ENCODE assay signal across 20 cellular contexts in the genomic region with DNA sequence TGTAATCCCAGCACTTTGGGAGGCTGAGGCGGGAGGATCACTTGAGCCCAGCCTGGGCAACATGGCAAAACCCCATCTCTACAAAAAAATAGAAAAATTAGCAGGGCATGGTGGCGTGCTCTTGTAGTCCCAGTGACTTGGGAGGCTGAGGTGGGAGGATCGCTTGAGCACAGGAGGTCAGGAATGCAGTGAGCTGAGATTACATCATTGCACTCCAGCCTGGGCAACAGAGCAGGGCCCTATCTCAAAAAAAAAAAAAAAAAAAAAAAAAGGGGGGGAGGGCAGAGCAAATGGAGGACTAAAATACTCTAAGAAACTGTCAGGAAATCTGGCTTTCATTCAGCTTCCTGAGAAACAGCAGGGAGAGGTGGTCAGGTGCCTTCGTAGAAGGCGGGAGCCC. TPM values are rescaled to one million over a fixed set of nuclear protein-coding genes. Genes with fewer than 3 reads are reported as not detected.
DNase-seq lines count a peak whose midpoint lies in the region; ATAC-seq and TF ChIP-seq lines count a peak whose summit lies in the region.
"Had no signal": no experiment of that assay in that cellular context is flagged by ENCODE, and none has a peak within 500 bp of the region (broad histone marks: within the 10 kb centered on the region; RNA-seq: fewer than 3 reads in every experiment).

No MANE protein-coding gene starts in this region.

- POLR2A ChIA-PET in HEK293 (lab: Yijun Ruan, JAX) = no interaction called here

- TF ChIP-seq CTCF in heart right ventricle (IDR thresholded peaks at IDR 0.05) (no peak), HEK293 (tag by site-specific recombination; IDR thresholded peaks at IDR 0.05) (no peak), osteoblast (IDR thresholded peaks at IDR 0.05; ENCODE audit: extremely low read depth, low read depth, low read length) (no peak), thyroid gland (IDR thresholded peaks at IDR 0.05) (no peak)

- no peak for DNase-seq in heart right ventricle
- no peak for DNase-seq in Right ventricle myocardium superior
- peak; percentile 37 for DNase-seq in osteoblast (ENCODE audit: insufficient read length, low spot score, missing footprints)
- no peak for DNase-seq in thyroid gland
- DNase-seq in SW 1271 (lab: John Stamatoyannopoulos, UW) = no peak
- DNase-seq in T-helper 9 cell = no peak
- DNase-seq: 8988T, EL, GF-D8, H9, Karpas-422, MV-4-11, NCI-H1105 treated with DMSO at 0.1 percent for 48 hours, NCI-H2081, NCI-H2171, NCI-H524 treated with DMSO at 0.1 percent for 48 hours, NCI-H82 had no signal

- H3K27me3 ChIP-seq in heart right ventricle (no peaks in the 10 kb centered on the region), osteoblast (ENCODE audit: insufficient read depth, low read length) (no peaks in the 10 kb centered on the region), thyroid gland (no peaks in the 10 kb centered on the region)
- H3K27me3 ChIP-seq: SJSA1 had no signal

- H3K27ac ChIP-seq in heart right ventricle = peak overlapping the region in 7 of 10 donors; percentile 49 to 81 (median 66)
- H3K27ac ChIP-seq in HEK293 (ENCODE audit: extremely low read depth, low read depth, low read length) = no peak overlapping the region
- H3K27ac ChIP-seq in osteoblast (ENCODE audit: low read depth, low read length) = no peak overlapping the region
- H3K27ac ChIP-seq in thyroid gland = peak overlapping the region in 2 of 3 donors; percentile 39 to 52
- H3K27ac ChIP-seq: SJSA1 had no signal

- CTCF ChIA-PET in HEK293 (lab: Yijun Ruan, JAX) = interaction anchor here (0.7 to 0.8 kb wide), 2 partner anchors 28 to 200 kb away, joined by 4 read pairs; no protein-coding TSS in a partner anchor

- H3K36me3 ChIP-seq in heart right ventricle (peaks cover 0 to 8% (median 0%) of the 10 kb centered on the region in 9 donors), HEK293 (ENCODE audit: control insufficient read depth in 2 of 2, insufficient read depth in 1 of 2, low read length in 2 of 2) (peaks cover 0 to 4% of the 10 kb centered on the region in 2 experiments; a peak in 1 of 3 replicates), osteoblast (ENCODE audit: insufficient read depth, low read length) (peaks cover 12% of the 10 kb centered on the region), thyroid gland (no peaks in the 10 kb centered on the region)

- H3K79me2 ChIP-seq in osteoblast (ENCODE audit: insufficient read depth, low read length) = no peaks in the 10 kb centered on the region

- H3K4me1 ChIP-seq in heart right ventricle (peaks cover 4 to 50% (median 15%) of the 10 kb centered on the region in 9 donors), HEK293 (ENCODE audit: control insufficient read depth, insufficient read depth, low read length) (no peaks in the 10 kb centered on the region), osteoblast (ENCODE audit: insufficient read depth, low read length) (no peaks in the 10 kb centered on the region), thyroid gland (peaks cover 10 to 25% of the 10 kb centered on the region in 2 donors)

- intact Hi-C loops in heart right ventricle (cut with DNase I) (no loop called here), Right ventricle myocardium superior (cut with DNase I) (no loop called here), thyroid gland (cut with DNase I) (loop anchor here (10.0 kb wide), 1 partner anchor 161 kb away; no protein-coding TSS in a partner anchor)

- H4K20me1 ChIP-seq in osteoblast (ENCODE audit: insufficient read depth, low read length) = peaks cover 8% of the 10 kb centered on the region

- H3K4me3 ChIP-seq in heart right ventricle (no peak overlapping the region), HEK293 (ENCODE audit: low read depth, low read length) (no peak overlapping the region), osteoblast (ENCODE audit: insufficient read depth, low read length) (no peak overlapping the region), thyroid gland (replicated peaks in 1 of 3) (no peak overlapping the region)
- H3K4me3 ChIP-seq: SJSA1 had no signal

- no peaks in the 10 kb centered on the region for H3K9me3 ChIP-seq in heart right ventricle
- no peaks in the 10 kb centered on the region for H3K9me3 ChIP-seq in HEK293 (ENCODE audit: control insufficient read depth, insufficient read depth, low read depth, low read length)
- H3K9me3 ChIP-seq in osteoblast (ENCODE audit: low read depth, low read length) = no peaks in the 10 kb centered on the region
- no peaks in the 10 kb centered on the region for H3K9me3 ChIP-seq in thyroid gland
- H3K9me3 ChIP-seq: SJSA1 had no signal

- H2AFZ ChIP-seq in osteoblast (ENCODE audit: low read length) = no peak overlapping the region

- no peak overlapping the region for H3K4me2 ChIP-seq in osteoblast (ENCODE audit: insufficient read depth, low read length)

- 73 to 78% methylated on average over 5 of the region's 5 CpGs for WGBS in heart right ventricle, 2 donors
- WGBS in thyroid gland, 2 donors = 92 to 93% methylated on average over 5 of the region's 5 CpGs

- ATAC-seq in heart right ventricle (no peak), Right ventricle myocardium superior (ENCODE audit: poor library complexity) (no peak)
- ATAC-seq: Panc1 had no signal

- no peak for TF ChIP-seq POLR2A in thyroid gland (IDR thresholded peaks at IDR 0.05)

TF ChIP-seq in HEK293, 187 proteins besides CTCF, POLR2A, EP300 and RAD21:
- TF ChIP-seq RBAK (tag by site-specific recombination; IDR thresholded peaks at IDR 0.05) = no peak
- TF ChIP-seq, protein P1, sequence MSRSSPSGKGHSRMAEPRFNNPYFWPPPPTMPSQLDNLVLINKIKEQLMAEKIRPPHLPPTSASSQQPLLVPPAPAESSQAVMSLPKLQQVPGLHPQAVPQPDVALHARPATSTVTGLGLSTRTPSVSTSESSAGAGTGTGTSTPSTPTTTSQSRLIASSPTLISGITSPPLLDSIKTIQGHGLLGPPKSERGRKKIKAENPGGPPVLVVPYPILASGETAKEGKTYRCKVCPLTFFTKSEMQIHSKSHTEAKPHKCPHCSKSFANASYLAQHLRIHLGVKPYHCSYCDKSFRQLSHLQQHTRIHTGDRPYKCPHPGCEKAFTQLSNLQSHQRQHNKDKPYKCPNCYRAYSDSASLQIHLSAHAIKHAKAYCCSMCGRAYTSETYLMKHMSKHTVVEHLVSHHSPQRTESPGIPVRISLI (tag by site-specific recombination; IDR thresholded peaks at IDR 0.05) = 0 out of 2 replicates have a peak, but pooled peaks have one; percentile 54
- TF ChIP-seq ZNF202 (tag by site-specific recombination; IDR thresholded peaks at IDR 0.05; ENCODE audit: borderline replicate concordance) = no peak
- TF ChIP-seq ZNF223 (tag by site-specific recombination; IDR thresholded peaks at IDR 0.05) = no peak
- no peak for TF ChIP-seq ZFP37 (tag by site-specific recombination; IDR thresholded peaks at IDR 0.05)
- TF ChIP-seq, protein P2, sequence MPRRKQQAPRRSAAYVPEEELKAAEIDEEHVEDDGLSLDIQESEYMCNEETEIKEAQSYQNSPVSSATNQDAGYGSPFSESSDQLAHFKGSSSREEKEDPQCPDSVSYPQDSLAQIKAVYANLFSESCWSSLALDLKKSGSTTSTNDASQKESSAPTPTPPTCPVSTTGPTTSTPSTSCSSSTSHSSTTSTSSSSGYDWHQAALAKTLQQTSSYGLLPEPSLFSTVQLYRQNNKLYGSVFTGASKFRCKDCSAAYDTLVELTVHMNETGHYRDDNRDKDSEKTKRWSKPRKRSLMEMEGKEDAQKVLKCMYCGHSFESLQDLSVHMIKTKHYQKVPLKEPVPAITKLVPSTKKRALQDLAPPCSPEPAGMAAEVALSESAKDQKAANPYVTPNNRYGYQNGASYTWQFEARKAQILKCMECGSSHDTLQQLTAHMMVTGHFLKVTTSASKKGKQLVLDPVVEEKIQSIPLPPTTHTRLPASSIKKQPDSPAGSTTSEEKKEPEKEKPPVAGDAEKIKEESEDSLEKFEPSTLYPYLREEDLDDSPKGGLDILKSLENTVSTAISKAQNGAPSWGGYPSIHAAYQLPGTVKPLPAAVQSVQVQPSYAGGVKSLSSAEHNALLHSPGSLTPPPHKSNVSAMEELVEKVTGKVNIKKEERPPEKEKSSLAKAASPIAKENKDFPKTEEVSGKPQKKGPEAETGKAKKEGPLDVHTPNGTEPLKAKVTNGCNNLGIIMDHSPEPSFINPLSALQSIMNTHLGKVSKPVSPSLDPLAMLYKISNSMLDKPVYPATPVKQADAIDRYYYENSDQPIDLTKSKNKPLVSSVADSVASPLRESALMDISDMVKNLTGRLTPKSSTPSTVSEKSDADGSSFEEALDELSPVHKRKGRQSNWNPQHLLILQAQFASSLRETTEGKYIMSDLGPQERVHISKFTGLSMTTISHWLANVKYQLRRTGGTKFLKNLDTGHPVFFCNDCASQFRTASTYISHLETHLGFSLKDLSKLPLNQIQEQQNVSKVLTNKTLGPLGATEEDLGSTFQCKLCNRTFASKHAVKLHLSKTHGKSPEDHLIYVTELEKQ (tag by site-specific recombination; IDR thresholded peaks at IDR 0.05; ENCODE audit: borderline replicate concordance) = no peak
- no peak for TF ChIP-seq ZNF48 (tag by site-specific recombination; IDR thresholded peaks at IDR 0.05)

RNA-seq across cellular contexts. Expression of a gene that starts 31.7 kb away (rescaled TPM):
- total RNA-seq in heart right ventricle = 100 to 1,000 TPM; 105 to 401 (median 299) TPM
- 10 to 100 TPM; 63.0 to 83.9 TPM for polyA plus RNA-seq in heart right ventricle
- total RNA-seq in Right ventricle myocardium superior = 156 TPM
- 12.1 and 13.0 TPM in 2 replicates for total RNA-seq in osteoblast
- 10 to 100 TPM; 26.9 to 47.5 (median 33.2) TPM for total RNA-seq in thyroid gland

Comparison
In these comparisons a context has a peak if more than half of its experiments do, and no peak if none do; other contexts are left out.
1. H3K27ac ChIP-seq: peak in heart right ventricle (7 of 10) and thyroid gland (2 of 3); none in HEK293 (single experiment) and osteoblast (single experiment).